13 cellular contexts compared by ENCODE assay signal in genomic region chr4:123421227-123421941, GRCh38. TPM values are rescaled to one million over a fixed set of nuclear protein-coding genes. Genes with fewer than 3 reads are reported as not detected.
DNase-seq lines count a peak whose midpoint lies in the region; ATAC-seq, FAIRE-seq and TF ChIP-seq lines count a peak whose summit lies in the region.
"Had no signal": no experiment of that assay in that cellular context is flagged by ENCODE, and none has a peak within 500 bp of the region (broad histone marks: within the 10 kb centered on the region; RNA-seq: fewer than 3 reads in every experiment).

No MANE protein-coding gene starts in this region.

- peak overlapping the region; percentile 83 to 95 for H3K4me3 Mint-ChIP-seq in activated T-cell treated with anti-CD3 and anti-CD28 coated beads, Interleukin-2, amount 50 U/mL, for 72 hours

- H3K27me3 Mint-ChIP-seq in activated T-cell treated with anti-CD3 and anti-CD28 coated beads, Interleukin-2, amount 50 U/mL, for 72 hours (ENCODE audit: low read depth), result no peaks in the 10 kb centered on the region

- peak overlapping the region; percentile 99 for H3K27ac Mint-ChIP-seq in activated T-cell treated with anti-CD3 and anti-CD28 coated beads, Interleukin-2, amount 50 U/mL, for 72 hours

- peaks cover 27% of the 10 kb centered on the region for H3K4me1 ChIP-seq in Panc1 (ENCODE audit: control insufficient read depth, insufficient read depth, low read length)
- peaks cover 34% of the 10 kb centered on the region for H3K4me1 ChIP-seq in endothelial cell of umbilical vein (ENCODE audit: control insufficient read depth, extremely low read depth, insufficient read depth, low read length)
- peaks cover 0 to 8% of the 10 kb centered on the region in 2 donors for H3K4me1 ChIP-seq in small intestine (ENCODE audit: control insufficient read depth in 2 of 2, insufficient read depth in 1 of 2, low read depth in 1 of 2, low read length in 1 of 2)

- H3K9ac ChIP-seq in endothelial cell of umbilical vein (replicated peaks; ENCODE audit: extremely low read depth, insufficient read depth, low read length), result no peak overlapping the region

- peak; percentile 6 to 10 for ATAC-seq in activated T-cell treated with anti-CD3 and anti-CD28 coated beads, Interleukin-2, amount 50 U/mL, for 72 hours (replicated peaks in 1 of 2)
- ATAC-seq in Panc1, result no peak
- no peak for ATAC-seq in GM21381 (IDR thresholded peaks at IDR 0.05; ENCODE audit: unreplicated experiment)
- ATAC-seq in GM18858 (IDR thresholded peaks at IDR 0.05; ENCODE audit: unreplicated experiment), result no peak

- H3K27me3 ChIP-seq in Panc1 (ENCODE audit: control insufficient read depth, insufficient read depth, low read length), result no peaks in the 10 kb centered on the region
- H3K27me3 ChIP-seq in endothelial cell of umbilical vein (ENCODE audit: control insufficient read depth in 2 of 2, insufficient read depth in 2 of 2, low read length in 2 of 2), result no peaks in the 10 kb centered on the region
- H3K27me3 ChIP-seq in small intestine (ENCODE audit: control insufficient read depth in 2 of 2, insufficient read depth in 2 of 2, low read length in 2 of 2), result no peaks in the 10 kb centered on the region
- H3K27me3 ChIP-seq: transverse colon had no signal

- peaks cover 3% of the 10 kb centered on the region; the same call in 1 of the 2 replicates for H3K9me3 ChIP-seq in Panc1 (ENCODE audit: control insufficient read depth, insufficient read depth, low read depth, low read length)
- H3K9me3 ChIP-seq in endothelial cell of umbilical vein (replicated peaks; ENCODE audit: control insufficient read depth, insufficient read depth, low read length), result no peaks in the 10 kb centered on the region
- no peaks in the 10 kb centered on the region for H3K9me3 ChIP-seq in small intestine (ENCODE audit: control insufficient read depth, low read depth)
- H3K9me3 ChIP-seq: transverse colon had no signal

- no peak overlapping the region for H2AFZ ChIP-seq in endothelial cell of umbilical vein (ENCODE audit: low read depth, low read length)

- BruUV-seq in Panc1 (replicated peaks; lab: Mats Ljungman, UMichigan) (no TSS peak), endothelial cell of umbilical vein (replicated peaks; lab: Mats Ljungman, UMichigan) (no TSS peak)

- H4K20me1 ChIP-seq in endothelial cell of umbilical vein (replicated peaks; ENCODE audit: control insufficient read depth, extremely low read depth, insufficient read depth, low read length), result no peaks in the 10 kb centered on the region

- 19 to 39% (median 25%) methylated on average over 6 of the region's 6 CpGs for WGBS in small intestine, 3 donors

- POLR2A ChIA-PET in Panc1 (lab: Charles Lee), result no interaction called here
- POLR2A ChIA-PET in endothelial cell of umbilical vein (lab: Charles Lee), result no interaction called here

- H3K27ac ChIP-seq in Panc1 (ENCODE audit: low read length), result peak overlapping the region; percentile 94
- no peak overlapping the region for H3K27ac ChIP-seq in endothelial cell of umbilical vein (ENCODE audit: insufficient read depth, low read depth, low read length)
- H3K27ac ChIP-seq in small intestine (ENCODE audit: low read depth in 1 of 2, low read length in 1 of 2), result no peak overlapping the region
- H3K27ac ChIP-seq: VCaP had no signal

- in situ Hi-C loops in Panc1 (cut with HindIII; ENCODE audit: low pct_unique_long_range_greater_than_20kb, low sequenced_read_pairs), result no loop called here

- H3K9me3 Mint-ChIP-seq in activated T-cell treated with anti-CD3 and anti-CD28 coated beads, Interleukin-2, amount 50 U/mL, for 72 hours, result no peaks in the 10 kb centered on the region

- H3K4me2 ChIP-seq in endothelial cell of umbilical vein (ENCODE audit: insufficient read depth, low read length), result no peak overlapping the region

- no peak overlapping the region for H3K4me3 ChIP-seq in Panc1 (ENCODE audit: low read depth in 2 of 2, low read length in 2 of 2)
- no peak overlapping the region for H3K4me3 ChIP-seq in endothelial cell of umbilical vein (replicated peaks in 1 of 3; ENCODE audit: insufficient read depth in 1 of 3, low read depth in 1 of 3, low read length in 3 of 3)
- H3K4me3 ChIP-seq in small intestine (ENCODE audit: low read depth in 1 of 2, low read length in 2 of 2), result no peak overlapping the region

- FAIRE-seq in endothelial cell of umbilical vein (lab: Jason Lieb, UNC) (no peak), small intestine (lab: Jason Lieb, UNC) (peak; percentile 55)
- FAIRE-seq: keratinocyte had no signal

- no peak for DNase-seq in activated T-cell treated with anti-CD3 and anti-CD28 coated beads, Interleukin-2, amount 50 U/mL, for 72 hours
- DNase-seq in activated T-cell treated with anti-CD3 and anti-CD28 coated beads, Interleukin-2, amount 50 U/mL, for 1 hour, result no peak
- DNase-seq in Panc1 (ENCODE audit: low read depth, low spot score) (no peak), endothelial cell of umbilical vein (ENCODE audit: low read depth, low spot score) (peak; percentile 19), small intestine (peak; percentile 73), DMS 273 treated with DMSO at 0.1 percent for 48 hours (lab: John Stamatoyannopoulos, UW) (no peak)
- DNase-seq: NCI-H1694 treated with DMSO at 0.1 percent for 48 hours, occipital lobe, transverse colon had no signal

- no peaks in the 10 kb centered on the region for H3K9me1 ChIP-seq in endothelial cell of umbilical vein (replicated peaks; ENCODE audit: control insufficient read depth, extremely low read depth, insufficient read depth, low read length)

- no peak for TF ChIP-seq CTCF in Panc1 (IDR thresholded peaks at IDR 0.05)
- TF ChIP-seq CTCF in endothelial cell of umbilical vein (IDR thresholded peaks at IDR 0.05; ENCODE audit: extremely low read depth in 1 of 2, insufficient read depth in 1 of 2, low read depth in 1 of 2, low read length in 2 of 2), result no peak

- no peak for TF ChIP-seq POLR2A in endothelial cell of umbilical vein (IDR thresholded peaks at IDR 0.05; ENCODE audit: low read depth, low read length)

- no peaks in the 10 kb centered on the region for H3K79me2 ChIP-seq in endothelial cell of umbilical vein (ENCODE audit: control insufficient read depth, insufficient read depth, low read length)

- intact Hi-C loops in Panc1 (cut with micrococcal nuclease; ENCODE audit: unreplicated experiment) (no loop called here), endothelial cell of umbilical vein (cut with micrococcal nuclease) (no loop called here)

- CTCF ChIA-PET in Panc1 (lab: Charles Lee), result no interaction called here
- CTCF ChIA-PET in endothelial cell of umbilical vein (lab: Charles Lee), result interaction anchor here (0.9 to 1.4 kb wide), 3 partner anchors 15 to 294 kb away, joined by 3 read pairs; no protein-coding TSS in a partner anchor

- peaks cover 78% of the 10 kb centered on the region for H3K4me1 Mint-ChIP-seq in activated T-cell treated with anti-CD3 and anti-CD28 coated beads, Interleukin-2, amount 50 U/mL, for 72 hours (ENCODE audit: low read depth)

- H3K36me3 Mint-ChIP-seq in activated T-cell treated with anti-CD3 and anti-CD28 coated beads, Interleukin-2, amount 50 U/mL, for 72 hours (ENCODE audit: insufficient read depth in 2 of 2), result peaks cover 0 to 7% of the 10 kb centered on the region in 2 donors

- dilution Hi-C loops in endothelial cell of umbilical vein (cut with MboI; ENCODE audit: extremely low pct_ligation_motif_present, low sequenced_read_pairs), result no loop called here

- H3K36me3 ChIP-seq in Panc1 (ENCODE audit: control insufficient read depth, insufficient read depth, low read length) (no peaks in the 10 kb centered on the region), endothelial cell of umbilical vein (ENCODE audit: control insufficient read depth in 2 of 2, extremely low read depth in 1 of 2, insufficient read depth in 2 of 2, low read length in 2 of 2) (no peaks in the 10 kb centered on the region), small intestine (ENCODE audit: control insufficient read depth in 2 of 2, insufficient read depth in 2 of 2, low read length in 2 of 2) (no peaks in the 10 kb centered on the region)
- H3K36me3 ChIP-seq: transverse colon had no signal

TF ChIP-seq in endothelial cell of umbilical vein, 7 proteins besides CTCF, POLR2A, EP300 and RAD21:
- TF ChIP-seq JUN (IDR thresholded peaks at IDR 0.05; ENCODE audit: borderline replicate concordance, insufficient read depth, insufficient read length, low read depth) (no peak), POLR2AphosphoS5 (IDR thresholded peaks at IDR 0.05; ENCODE audit: insufficient read depth, low read depth, low read length) (no peak), MAX (IDR thresholded peaks at IDR 0.05; ENCODE audit: insufficient read depth, insufficient read length) (no peak), EZH2 (IDR thresholded peaks at IDR 0.05; ENCODE audit: borderline replicate concordance, low read depth, low read length, severe bottlenecking) (no peak), GATA2 (IDR thresholded peaks at IDR 0.05; ENCODE audit: insufficient read depth, insufficient read length, low read depth, low read length) (no peak), FOS (IDR thresholded peaks at IDR 0.05; ENCODE audit: borderline replicate concordance, insufficient read depth, low read length) (no peak), MYC (IDR thresholded peaks at IDR 0.05; ENCODE audit: low read depth, low read length) (no peak)
TF ChIP-seq in endothelial cell of umbilical vein: peak in this region for 0.

RNA-seq across cellular contexts. Expression of gene SPRY1, which starts 24.8 kb away (rescaled TPM):
- total RNA-seq in activated T-cell treated with anti-CD3 and anti-CD28 coated beads, Interleukin-2, amount 50 U/mL, for 72 hours, result 10 to 100 TPM; 39.8 to 58.1 TPM
- total RNA-seq in Panc1 (2021; ENCODE audit: unreplicated experiment) (77.8 TPM), endothelial cell of umbilical vein (43.7 and 59.6 TPM in 2 replicates)
- polyA plus RNA-seq in Panc1 (2012; ENCODE audit: insufficient read length), result 68.8 TPM
- polyA plus RNA-seq in endothelial cell of umbilical vein (12.5 and 14.1 TPM in 2 replicates), small intestine (10 to 100 TPM in 2 of 3 donors, 1 to 10 TPM in 1; 6.5 to 28.6 (median 11.9) TPM)
- 7.7 and 9.2 TPM in 2 replicates for polyA plus RNA-seq in endothelial cell of umbilical vein (2011; cell fraction: cytosol; rRNA removed)
- polyA plus RNA-seq in endothelial cell of umbilical vein (2011; cell fraction: nucleus; rRNA removed), result 13.9 and 17.0 TPM in 2 replicates
- polyA plus RNA-seq in endothelial cell of umbilical vein (2012), result 5.0 and 5.8 TPM in 2 replicates
- polyA minus RNA-seq in endothelial cell of umbilical vein, result 18.6 and 19.6 TPM in 2 replicates
- not detected for polyA minus RNA-seq in endothelial cell of umbilical vein (2011; cell fraction: cytosol; rRNA and poly(A)+ RNA removed)
- polyA minus RNA-seq in endothelial cell of umbilical vein (2011; cell fraction: nucleus; rRNA and poly(A)+ RNA removed), result 20.7 and 22.4 TPM in 2 replicates

Comparison
In these comparisons a context has a peak if more than half of its experiments do, and no peak if none do; other contexts are left out.
1. ATAC-seq: peak in activated T-cell treated with anti-CD3 and anti-CD28 coated beads, Interleukin-2, amount 50 U/mL, for 72 hours (2 of 2); none in Panc1 (single experiment), GM21381 (single experiment) and GM18858 (single experiment).
2. DNase-seq: peak in endothelial cell of umbilical vein (single experiment) and small intestine (single experiment); none in activated T-cell treated with anti-CD3 and anti-CD28 coated beads, Interleukin-2, amount 50 U/mL, for 72 hours (0 of 2), activated T-cell treated with anti-CD3 and anti-CD28 coated beads, Interleukin-2, amount 50 U/mL, for 1 hour (single experiment), Panc1 (single experiment) and DMS 273 treated with DMSO at 0.1 percent for 48 hours (single experiment).